In the genomic region with DNA sequence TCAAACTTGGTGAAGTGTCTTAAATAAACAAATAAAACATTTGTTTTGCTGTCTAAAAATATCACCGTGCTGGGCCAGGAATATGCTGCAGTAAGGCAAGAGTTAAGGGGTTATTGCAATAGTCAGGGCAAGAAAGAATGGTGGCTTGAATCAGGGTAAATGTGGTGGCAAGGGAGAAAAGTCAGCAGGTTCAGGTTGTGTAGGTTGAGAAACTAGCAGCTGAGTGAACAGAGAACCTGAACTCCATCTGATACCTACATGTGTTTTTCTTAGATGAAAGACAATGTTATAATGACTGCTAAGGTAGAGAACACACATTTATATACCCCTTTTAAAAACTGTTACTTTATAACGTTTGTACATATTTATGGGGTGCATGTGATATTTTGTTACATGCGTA, we compare ENCODE assay signal across 29 cellular contexts.
"Had no signal": no experiment of that assay in that cellular context is flagged by ENCODE, and none has a peak within 500 bp of the region (broad histone marks: within the 10 kb centered on the region; RNA-seq: fewer than 3 reads in every experiment).

No MANE protein-coding gene starts in this region.

- H3K4me1 ChIP-seq: neural progenitor cell, parathyroid adenoma, psoas muscle, suprapubic skin, testis, tibial artery, upper lobe of left lung, uterus had no signal

- H3K36me3 ChIP-seq: neural progenitor cell, ovary, right lobe of liver, sigmoid colon, suprapubic skin, tibial artery, transverse colon, upper lobe of left lung, uterus had no signal

- ATAC-seq: naive thymus-derived CD4-positive, alpha-beta T cell; natural killer cell; psoas muscle; right cardiac atrium; right lobe of liver; stimulated activated effector memory CD8-positive, alpha-beta T cell treated with anti-CD3 and anti-CD28 coated beads, Interleukin-12 subunit alpha, Interleukin-12 subunit beta, amount 100 ng/mL, for 72 hours; stimulated activated naive CD8-positive, alpha-beta T cell treated with anti-CD3 and anti-CD28 coated beads, Interleukin-15, amount 100 ng/mL, for 72 hours; stimulated activated naive CD8-positive, alpha-beta T cell treated with anti-CD3 and anti-CD28 coated beads, Interleukin-15, Interleukin-2, amounts not matched to agents 100 U/mL and 50 U/mL, for 24 hours had no signal

- H3K4me3 Mint-ChIP-seq: naive thymus-derived CD4-positive, alpha-beta T cell; natural killer cell; nephron; neural progenitor cell; stimulated activated effector memory CD8-positive, alpha-beta T cell treated with anti-CD3 and anti-CD28 coated beads, Interleukin-12 subunit alpha, Interleukin-12 subunit beta, amount 100 ng/mL, for 72 hours; stimulated activated naive CD8-positive, alpha-beta T cell treated with anti-CD3 and anti-CD28 coated beads, Interleukin-15, amount 100 ng/mL, for 72 hours had no signal

- H3K4me2 ChIP-seq: neural progenitor cell had no signal

- H3K9ac ChIP-seq: neural progenitor cell, parathyroid adenoma had no signal

- H3K27ac ChIP-seq: neural progenitor cell, ovary, parathyroid adenoma, psoas muscle, right lobe of liver, sigmoid colon, suprapubic skin, testis, tibial artery, transverse colon, upper lobe of left lung, uterus had no signal

- H2AFZ ChIP-seq: neural progenitor cell, parathyroid adenoma had no signal

- H3K79me2 ChIP-seq: parathyroid adenoma had no signal

- H3K27ac Mint-ChIP-seq: naive thymus-derived CD4-positive, alpha-beta T cell; natural killer cell; nephron; neural progenitor cell; progenitor cell of endocrine pancreas; stimulated activated effector memory CD8-positive, alpha-beta T cell treated with anti-CD3 and anti-CD28 coated beads, Interleukin-12 subunit alpha, Interleukin-12 subunit beta, amount 100 ng/mL, for 72 hours; stimulated activated naive CD8-positive, alpha-beta T cell treated with anti-CD3 and anti-CD28 coated beads, Interleukin-15, amount 100 ng/mL, for 72 hours had no signal

- H3K36me3 Mint-ChIP-seq: naive thymus-derived CD4-positive, alpha-beta T cell; natural killer cell; neural progenitor cell; stimulated activated effector memory CD8-positive, alpha-beta T cell treated with anti-CD3 and anti-CD28 coated beads, Interleukin-12 subunit alpha, Interleukin-12 subunit beta, amount 100 ng/mL, for 72 hours had no signal

- FAIRE-seq: small intestine had no signal

- H3K4me1 Mint-ChIP-seq: natural killer cell; stimulated activated effector memory CD8-positive, alpha-beta T cell treated with anti-CD3 and anti-CD28 coated beads, Interleukin-12 subunit alpha, Interleukin-12 subunit beta, amount 100 ng/mL, for 72 hours had no signal

- H3K27me3 ChIP-seq: neural progenitor cell, ovary, right lobe of liver, sigmoid colon, suprapubic skin, testis, tibial artery, transverse colon, upper lobe of left lung, uterus had no signal

- DNase-seq: naive thymus-derived CD4-positive, alpha-beta T cell; natural killer cell; occipital lobe; ovary; posterior cingulate gyrus; psoas muscle; right cardiac atrium; right lobe of liver; sigmoid colon; small intestine; stimulated activated CD4-positive, alpha-beta T cell treated with anti-CD3 and anti-CD28 coated beads, Interleukin-15, amount 100 ng/mL, for 24 hours; stimulated activated CD4-positive, alpha-beta T cell treated with anti-CD3 and anti-CD28 coated beads, Interleukin-2, amount 100 ng/mL, for 24 hours; stimulated activated CD4-positive, alpha-beta T cell treated with anti-CD3 and anti-CD28 coated beads, Interleukin-2, amount 100 ng/mL, for 48 hours; stimulated activated CD4-positive, alpha-beta T cell treated with anti-CD3 and anti-CD28 coated beads, Interleukin-4, amount 100 ng/mL, for 24 hours; stimulated activated naive CD4-positive, alpha-beta T cell; stimulated activated naive CD8-positive, alpha-beta T cell treated with anti-CD3 and anti-CD28 coated beads, Interleukin-15, amount 100 ng/mL, for 72 hours; stimulated activated naive CD8-positive, alpha-beta T cell treated with anti-CD3 and anti-CD28 coated beads, Interleukin-15, Interleukin-2, amounts not matched to agents 100 U/mL and 50 U/mL, for 24 hours; substantia nigra; testis; tibial artery; transverse colon; upper lobe of left lung; uterus had no signal

- H3K9me3 ChIP-seq: ovary, psoas muscle, right lobe of liver, sigmoid colon, suprapubic skin, testis, tibial artery, transverse colon, upper lobe of left lung, uterus had no signal

- H3K4me3 ChIP-seq: neural progenitor cell, ovary, psoas muscle, right lobe of liver, sigmoid colon, suprapubic skin, testis, tibial artery, transverse colon, upper lobe of left lung, uterus had no signal

- H3K9me3 Mint-ChIP-seq: natural killer cell; nephron; neural progenitor cell; stimulated activated effector memory CD8-positive, alpha-beta T cell treated with anti-CD3 and anti-CD28 coated beads, Interleukin-12 subunit alpha, Interleukin-12 subunit beta, amount 100 ng/mL, for 72 hours; stimulated activated naive CD8-positive, alpha-beta T cell treated with anti-CD3 and anti-CD28 coated beads, Interleukin-15, amount 100 ng/mL, for 72 hours had no signal
